Comparison of ENCODE assay signal across 14 cellular contexts in the genomic region with DNA sequence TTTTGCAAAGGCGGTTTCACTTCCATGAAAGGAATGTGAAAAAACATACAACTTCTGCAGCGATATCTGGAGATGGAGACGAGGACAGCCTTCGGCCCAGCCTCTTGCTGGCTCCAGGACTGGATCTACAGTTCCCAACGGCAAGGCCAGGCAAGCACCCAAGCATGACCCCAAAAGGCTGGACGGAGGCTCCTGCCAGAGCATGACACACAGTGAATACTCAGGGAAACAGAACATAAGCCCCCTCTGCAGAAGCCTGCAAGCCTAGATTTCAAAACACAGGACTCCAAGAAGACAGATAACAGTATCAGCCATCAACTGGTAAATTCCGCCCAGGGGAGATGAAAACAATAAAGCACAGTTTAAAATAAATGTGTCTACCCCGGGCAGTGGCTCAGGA. TPM values are rescaled to one million over a fixed set of nuclear protein-coding genes. Genes with fewer than 3 reads are reported as not detected.
DNase-seq lines count a peak whose midpoint lies in the region; ATAC-seq, FAIRE-seq and TF ChIP-seq lines count a peak whose summit lies in the region.
"Had no signal": no experiment of that assay in that cellular context is flagged by ENCODE, and none has a peak within 500 bp of the region (broad histone marks: within the 10 kb centered on the region; RNA-seq: fewer than 3 reads in every experiment).

No MANE protein-coding gene starts in this region.

- intact Hi-C loops in HepG2 (cut with micrococcal nuclease; ENCODE audit: unreplicated experiment), result no loop called here
- intact Hi-C loops in right lobe of liver (cut with DNase I), result no loop called here
- intact Hi-C loops in ascending aorta (cut with DNase I), result no loop called here
- intact Hi-C loops in posterior vena cava (cut with DNase I), result no loop called here

- in situ Hi-C loops in HepG2 (cut with HindIII; ENCODE audit: extremely low pct_ligation_motif_present, low pct_unique_long_range_greater_than_20kb), result no loop called here

- H3K36me3 ChIP-seq in HepG2 (replicated peaks in 1 of 2; ENCODE audit: control insufficient read depth in 1 of 2, insufficient read depth in 2 of 2, low read length in 2 of 2) (peaks cover 1 to 3% of the 10 kb centered on the region in 2 experiments; a peak in 1 of 5 replicates), right lobe of liver (no peaks in the 10 kb centered on the region), ascending aorta (no peaks in the 10 kb centered on the region)

- 0 out of 2 replicates have a peak overlapping the region, but pooled peaks have one; percentile 7 for H3K4me2 ChIP-seq in HepG2 (ENCODE audit: low read depth, low read length)

- H3K27ac ChIP-seq in HepG2 (ENCODE audit: extremely low read length, insufficient read depth, low read length) (no peak overlapping the region), right lobe of liver (no peak overlapping the region), ascending aorta (peak overlapping the region; percentile 55 to 64)

- POLR2A ChIA-PET in HepG2 (lab: Yijun Ruan, JAX), result no interaction called here

- H4K20me1 ChIP-seq in HepG2 (ENCODE audit: insufficient read depth, low read length), result no peaks in the 10 kb centered on the region; the same call in 1 of the 2 replicates

- no TSS peak for BruUV-seq in HepG2 (replicated peaks; lab: Mats Ljungman, UMichigan)

- TF ChIP-seq RAD21 in HepG2 (CRISPR knock-in tag; IDR thresholded peaks at IDR 0.05), result no peak

- H3K4me1 ChIP-seq in HepG2 (ENCODE audit: insufficient read depth, low read length) (peaks cover 33% of the 10 kb centered on the region), right lobe of liver (peaks cover 0 to 9% (median 0%) of the 10 kb centered on the region in 4 donors), ascending aorta (peaks cover 4 to 20% of the 10 kb centered on the region in 2 donors)

- TF ChIP-seq POLR2A in HepG2 (IDR thresholded peaks at IDR 0.05; ENCODE audit: insufficient read depth in 1 of 2, low read depth in 2 of 2, low read length in 2 of 2) (no peak), right lobe of liver (IDR thresholded peaks at IDR 0.05) (no peak)

- no peak for FAIRE-seq in HepG2 (lab: Jason Lieb, UNC)
- FAIRE-seq: frontal cortex, H1 had no signal

- H2AFZ ChIP-seq in HepG2 (ENCODE audit: low read length), result no peak overlapping the region

- no peak overlapping the region; a peak in 1 of 6 replicates for H3K4me3 ChIP-seq in HepG2 (replicated peaks in 1 of 3; ENCODE audit: insufficient read depth in 1 of 3, low read depth in 2 of 3, low read length in 3 of 3)
- no peak overlapping the region for H3K4me3 ChIP-seq in right lobe of liver
- H3K4me3 ChIP-seq in ascending aorta, result no peak overlapping the region

- CTCF ChIA-PET in HepG2 (lab: Yijun Ruan, JAX; ENCODE audit: low intra/inter-chr PET ratio, low total read pairs), result no interaction called here

- DNase-seq in HepG2 (ENCODE audit: low spot score), result no peak
- no peak for DNase-seq in right lobe of liver
- DNase-seq in ascending aorta (ENCODE audit: low spot score in 2 of 2), result no peak
- DNase-seq in left kidney (ENCODE audit: low read depth, low spot score), result peak; percentile 41
- DNase-seq in posterior vena cava (ENCODE audit: low spot score), result no peak
- DNase-seq in NCI-H2171 treated with DMSO at 0.1 percent for 48 hours (lab: John Stamatoyannopoulos, UW), result no peak
- no peak for DNase-seq in NCI-H128 (lab: John Stamatoyannopoulos, UW; ENCODE audit: unreplicated experiment)
- DNase-seq: activated T-cell treated with anti-CD3 and anti-CD28 coated beads, Interleukin-2, amount 50 U/mL, for 1 hour; C1 segment of cervical spinal cord; NCI-H2081 had no signal

- H3K9me3 ChIP-seq in HepG2 (ENCODE audit: low read length), result no peaks in the 10 kb centered on the region
- no peaks in the 10 kb centered on the region for H3K9me3 ChIP-seq in right lobe of liver
- H3K9me3 ChIP-seq in ascending aorta, result no peaks in the 10 kb centered on the region
- H3K9me3 ChIP-seq: tibial artery had no signal

- no peak for ATAC-seq in HepG2
- no peak for ATAC-seq in right lobe of liver
- no peak for ATAC-seq in HG03097 (IDR thresholded peaks at IDR 0.05; ENCODE audit: low FRiP score, unreplicated experiment)

- H3K27me3 ChIP-seq in HepG2 (ENCODE audit: control insufficient read depth in 1 of 2, insufficient read depth in 2 of 2, low read length in 2 of 2) (no peaks in the 10 kb centered on the region; a peak in 1 of 5 replicates), right lobe of liver (no peaks in the 10 kb centered on the region), ascending aorta (no peaks in the 10 kb centered on the region)
- H3K27me3 ChIP-seq: tibial artery had no signal

- no peak overlapping the region for H3K9ac ChIP-seq in HepG2 (ENCODE audit: insufficient read depth, low read depth, low read length)

- 86% methylated on average over 8 of the region's 8 CpGs for WGBS in HepG2 (ENCODE audit: low lambda C conversion rate)
- WGBS in right lobe of liver (ENCODE audit: insufficient coverage, low coverage, low lambda C conversion rate, missing lambda C conversion rate), result 58% methylated on average over 7 of the region's 8 CpGs

- peaks cover 32% of the 10 kb centered on the region for H3K79me2 ChIP-seq in HepG2 (ENCODE audit: insufficient read depth, low read length)

- TF ChIP-seq EP300 in HepG2 (IDR thresholded peaks at IDR 0.05; ENCODE audit: low read depth in 2 of 2, low read length in 2 of 2), result no peak
- TF ChIP-seq EP300 in HepG2 (CRISPR knock-in tag; IDR thresholded peaks at IDR 0.05; ENCODE audit: borderline replicate concordance), result no peak

- no peak for TF ChIP-seq CTCF in HepG2 (CRISPR knock-in tag; IDR thresholded peaks at IDR 0.05)
- no peak for TF ChIP-seq CTCF in right lobe of liver (IDR thresholded peaks at IDR 0.05)
- TF ChIP-seq CTCF in ascending aorta (IDR thresholded peaks at IDR 0.05), result no peak

TF ChIP-seq in HepG2, 621 proteins besides CTCF, POLR2A, EP300 and RAD21 (continues in another document):
- TF ChIP-seq RARA (CRISPR knock-in tag; IDR thresholded peaks at IDR 0.05) (no peak), HNRNPUL1 (IDR thresholded peaks at IDR 0.05; ENCODE audit: low read depth, low read length) (no peak)

RNA-seq across cellular contexts. Expression of a gene that starts 3.3 kb away (rescaled TPM):
- total RNA-seq in HepG2 (2016; rRNA removed; fragmentation: Illumina TruSeq; extraction: Trizol) (3.9 and 4.6 TPM in 2 replicates), right lobe of liver (1 to 10 TPM; 2.2 to 5.4 (median 3.2) TPM), ascending aorta (2.0 TPM), posterior vena cava (1 to 10 TPM; 4.7 to 6.5 TPM)
- total RNA-seq in HepG2 (2016; cell fraction: cytosol; rRNA removed; fragmentation: Illumina TruSeq; extraction: Trizol; ENCODE audit: low read depth), result 2.1 and 2.2 TPM in 2 replicates
- total RNA-seq in HepG2 (2016; cell fraction: insoluble cytoplasmic fraction; rRNA removed; fragmentation: Illumina TruSeq; extraction: Trizol), result 3.2 and 4.3 TPM in 2 replicates
- 2.1 and 2.5 TPM in 2 replicates for total RNA-seq in HepG2 (2016; cell fraction: membrane; rRNA removed; fragmentation: Illumina TruSeq; extraction: Trizol)
- 5.9 and 7.5 TPM in 2 replicates for total RNA-seq in HepG2 (2016; cell fraction: nucleus; rRNA removed; fragmentation: Illumina TruSeq; extraction: Trizol)
- polyA plus RNA-seq in HepG2 (2011; rRNA removed), result 4.2 and 4.3 TPM in 2 replicates
- 1.8 and 1.9 TPM in 2 replicates for polyA plus RNA-seq in HepG2 (2011; cell fraction: cytosol; rRNA removed)
- 14.3 and 14.5 TPM in 2 replicates for polyA plus RNA-seq in HepG2 (2011; cell fraction: nucleus; rRNA removed)
- 3.2 and 3.6 TPM in 2 replicates for polyA plus RNA-seq in HepG2 (2012)
- 0.82 and 0.88 TPM in 2 replicates for polyA plus RNA-seq in HepG2 (2016; cell fraction: cytosol; fragmentation: Illumina TruSeq; extraction: Trizol; ENCODE audit: low read depth)
- polyA plus RNA-seq in HepG2 (2016; cell fraction: insoluble cytoplasmic fraction; fragmentation: Illumina TruSeq; extraction: Trizol; ENCODE audit: low read depth), result 3.6 and 4.7 TPM in 2 replicates
- 2.6 and 2.7 TPM in 2 replicates for polyA plus RNA-seq in HepG2 (2016; cell fraction: membrane; fragmentation: Illumina TruSeq; extraction: Trizol; ENCODE audit: low read depth)
- 11.7 and 14.6 TPM in 2 replicates for polyA plus RNA-seq in HepG2 (2016; cell fraction: nucleus; fragmentation: Illumina TruSeq; extraction: Trizol; ENCODE audit: insufficient read depth, low read depth)
- 2.7 and 3.0 TPM in 2 replicates for polyA minus RNA-seq in HepG2 (2011; rRNA and poly(A)+ RNA removed; ENCODE audit: low replicate concordance)
- 0.88 and 1.4 TPM in 2 replicates for polyA minus RNA-seq in HepG2 (2011; cell fraction: cytosol; rRNA and poly(A)+ RNA removed)
- 11.1 and 12.3 TPM in 2 replicates for polyA minus RNA-seq in HepG2 (2011; cell fraction: nucleus; rRNA and poly(A)+ RNA removed)

RNA-seq across cellular contexts. Expression of a gene that starts 21.0 kb away (rescaled TPM):
- total RNA-seq in HepG2 (2016; rRNA removed; fragmentation: Illumina TruSeq; extraction: Trizol) (18.9 and 19.4 TPM in 2 replicates), right lobe of liver (1 to 10 TPM; 1.6 to 3.5 (median 2.1) TPM), ascending aorta (16.2 TPM), posterior vena cava (1 to 10 TPM; 6.3 to 9.7 TPM)
- 6.4 and 9.0 TPM in 2 replicates for total RNA-seq in HepG2 (2016; cell fraction: cytosol; rRNA removed; fragmentation: Illumina TruSeq; extraction: Trizol; ENCODE audit: low read depth)
- total RNA-seq in HepG2 (2016; cell fraction: insoluble cytoplasmic fraction; rRNA removed; fragmentation: Illumina TruSeq; extraction: Trizol), result 18.5 and 19.3 TPM in 2 replicates
- 13.9 and 14.9 TPM in 2 replicates for total RNA-seq in HepG2 (2016; cell fraction: membrane; rRNA removed; fragmentation: Illumina TruSeq; extraction: Trizol)
- 8.4 and 10.8 TPM in 2 replicates for total RNA-seq in HepG2 (2016; cell fraction: nucleus; rRNA removed; fragmentation: Illumina TruSeq; extraction: Trizol)
- polyA plus RNA-seq in HepG2 (2011; rRNA removed), result 9.9 and 10.9 TPM in 2 replicates
- polyA plus RNA-seq in HepG2 (2011; cell fraction: cytosol; rRNA removed), result 7.4 and 11.6 TPM in 2 replicates
- polyA plus RNA-seq in HepG2 (2011; cell fraction: nucleus; rRNA removed), result 13.7 and 17.7 TPM in 2 replicates
- 12.0 and 12.5 TPM in 2 replicates for polyA plus RNA-seq in HepG2 (2012)
- polyA plus RNA-seq in HepG2 (2016; cell fraction: cytosol; fragmentation: Illumina TruSeq; extraction: Trizol; ENCODE audit: low read depth), result 9.3 and 10.8 TPM in 2 replicates
- polyA plus RNA-seq in HepG2 (2016; cell fraction: insoluble cytoplasmic fraction; fragmentation: Illumina TruSeq; extraction: Trizol; ENCODE audit: low read depth), result 19.9 and 20.6 TPM in 2 replicates
- polyA plus RNA-seq in HepG2 (2016; cell fraction: membrane; fragmentation: Illumina TruSeq; extraction: Trizol; ENCODE audit: low read depth), result 11.2 and 12.1 TPM in 2 replicates
- 19.7 and 20.0 TPM in 2 replicates for polyA plus RNA-seq in HepG2 (2016; cell fraction: nucleus; fragmentation: Illumina TruSeq; extraction: Trizol; ENCODE audit: insufficient read depth, low read depth)
- polyA minus RNA-seq in HepG2 (2011; rRNA and poly(A)+ RNA removed; ENCODE audit: low replicate concordance), result 10.2 and 30.6 TPM in 2 replicates
- 4.4 and 5.4 TPM in 2 replicates for polyA minus RNA-seq in HepG2 (2011; cell fraction: cytosol; rRNA and poly(A)+ RNA removed)
- 6.1 and 7.1 TPM in 2 replicates for polyA minus RNA-seq in HepG2 (2011; cell fraction: nucleus; rRNA and poly(A)+ RNA removed)

Comparison
In these comparisons a context has a peak if more than half of its experiments do, and no peak if none do; other contexts are left out.
1. H3K27ac ChIP-seq: peak in ascending aorta (2 of 2); none in HepG2 (single experiment) and right lobe of liver (0 of 3).